ENCODE assay signal across 1 cellular context in genomic region chr6:30066577-30067459, GRCh38.
TF ChIP-seq lines count a peak whose summit lies in the region.

Gene PPP1R11, plus strand, starts transcription at chr6:30067198. Its CDS starts 213 bp downstream, at chr6:30067411.

TF ChIP-seq in K562, 482 proteins besides CTCF, POLR2A, EP300 and RAD21 (continued from another document and continues in another):
- no peak for TF ChIP-seq ZFPM2 (CRISPR knock-in tag; IDR thresholded peaks at IDR 0.05)
- peak in 1 of 2 experiments; percentile 86; a peak in 2 of 4 replicates for TF ChIP-seq HDAC1 (IDR thresholded peaks at IDR 0.05)
- TF ChIP-seq SNIP1 (IDR thresholded peaks at IDR 0.05; ENCODE audit: low read depth): no peak
- no peak for TF ChIP-seq PTRF (tag; IDR thresholded peaks at IDR 0.05)
- peak; percentile 99; the same call in 1 of the 2 replicates for TF ChIP-seq RFX1 (IDR thresholded peaks at IDR 0.05)
- 0 out of 2 replicates have a peak, but pooled peaks have one; percentile 22 for TF ChIP-seq ZNF384 (IDR thresholded peaks at IDR 0.05; ENCODE audit: low read depth, low read length)
- peak; percentile 59 for TF ChIP-seq GTF2B (IDR thresholded peaks at IDR 0.05; ENCODE audit: extremely low read depth, insufficient read length)
- TF ChIP-seq PTTG1 (tag; IDR thresholded peaks at IDR 0.05; ENCODE audit: low read depth): 0 out of 2 replicates have a peak, but pooled peaks have one; percentile 18
- TF ChIP-seq MCM7 (IDR thresholded peaks at IDR 0.05): no peak
- peak in 1 of 2 experiments; percentile 98; a peak in 2 of 4 replicates for TF ChIP-seq KDM4B (IDR thresholded peaks at IDR 0.05; ENCODE audit: borderline replicate concordance in 2 of 2, low read depth in 1 of 2)
- no peak for TF ChIP-seq MED1 (CRISPR knock-in tag; IDR thresholded peaks at IDR 0.05; ENCODE audit: borderline replicate concordance)
- TF ChIP-seq CSDE1 (IDR thresholded peaks at IDR 0.05): peak in 1 of 2 experiments; percentile 95; a peak in 1 of 4 replicates
- no peak for TF ChIP-seq RBM17 (IDR thresholded peaks at IDR 0.05; ENCODE audit: borderline replicate concordance, low read depth, low read length)
- TF ChIP-seq CREM (IDR thresholded peaks at IDR 0.05; ENCODE audit: low read depth): peak; percentile 96
- TF ChIP-seq ZNF436 (CRISPR knock-in tag; IDR thresholded peaks at IDR 0.05): no peak
- 0 out of 2 replicates have a peak, but pooled peaks have one; percentile 47 for TF ChIP-seq ZNF354B (CRISPR knock-in tag; IDR thresholded peaks at IDR 0.05)
- no peak for TF ChIP-seq GATA2 (CRISPR knock-in tag; IDR thresholded peaks at IDR 0.05)
- TF ChIP-seq SREBF1 (IDR thresholded peaks at IDR 0.05; ENCODE audit: borderline replicate concordance, low read depth, low read length): no peak
- TF ChIP-seq ZNF140 (CRISPR knock-in tag; IDR thresholded peaks at IDR 0.05): no peak
- TF ChIP-seq MITF (IDR thresholded peaks at IDR 0.05): no peak
- TF ChIP-seq SRF (CRISPR knock-in tag; IDR thresholded peaks at IDR 0.05): peak; percentile 56 to 85; a peak in 2 of 4 replicates
- TF ChIP-seq ZNF146 (CRISPR knock-in tag; IDR thresholded peaks at IDR 0.05; ENCODE audit: unreplicated experiment): no peak
- peak; percentile 61 for TF ChIP-seq HDAC2 (IDR thresholded peaks at IDR 0.05)
- no peak for TF ChIP-seq ZNF785 (CRISPR knock-in tag; IDR thresholded peaks at IDR 0.05)
- peak; percentile 82 for TF ChIP-seq EP400 (IDR thresholded peaks at IDR 0.05)
- TF ChIP-seq ZFP1 (CRISPR knock-in tag; IDR thresholded peaks at IDR 0.05): no peak
- TF ChIP-seq ZBTB2 (IDR thresholded peaks at IDR 0.05): peak; percentile 96
- TF ChIP-seq SRSF1 (IDR thresholded peaks at IDR 0.05; ENCODE audit: low read depth, low read length): no peak
- peak in 2 of 3 experiments; percentile 56 to 64 for TF ChIP-seq YY1 (IDR thresholded peaks at IDR 0.05; ENCODE audit: borderline replicate concordance in 1 of 3, control insufficient read depth in 1 of 3, extremely low read depth in 1 of 3, insufficient read depth in 3 of 3, insufficient read length in 1 of 3, insufficient replicate concordance in 2 of 3, low read depth in 1 of 3, low read length in 2 of 3)
- TF ChIP-seq E2F1 (CRISPR knock-in tag; IDR thresholded peaks at IDR 0.05): no peak
- no peak for TF ChIP-seq MEF2D (tag; conservative IDR thresholded peaks at IDR 0.05; ENCODE audit: low read depth)
- TF ChIP-seq CBX2 (IDR thresholded peaks at IDR 0.05; ENCODE audit: insufficient read depth, low read length, poor library complexity, severe bottlenecking): no peak
- TF ChIP-seq MCM3 (IDR thresholded peaks at IDR 0.05): no peak
- peak; percentile 88 to 91 for TF ChIP-seq SIN3A (IDR thresholded peaks at IDR 0.05; ENCODE audit: borderline replicate concordance in 2 of 2, control insufficient read depth in 1 of 2, low read depth in 2 of 2, low read length in 2 of 2)
- no peak for TF ChIP-seq CLOCK (CRISPR knock-in tag; IDR thresholded peaks at IDR 0.05; ENCODE audit: borderline replicate concordance)
- no peak for TF ChIP-seq PREB (CRISPR knock-in tag; IDR thresholded peaks at IDR 0.05)
- no peak for TF ChIP-seq SFPQ (IDR thresholded peaks at IDR 0.05; ENCODE audit: low read depth, low read length)
- no peak for TF ChIP-seq SMARCE1 (IDR thresholded peaks at IDR 0.05)
- peak; percentile 93 for TF ChIP-seq SP1 (CRISPR knock-in tag; IDR thresholded peaks at IDR 0.05)
- no peak for TF ChIP-seq SMAD2 (IDR thresholded peaks at IDR 0.05; ENCODE audit: low read depth, low read length)
- TF ChIP-seq PURB (CRISPR knock-in tag; IDR thresholded peaks at IDR 0.05; ENCODE audit: low read depth): no peak
- no peak for TF ChIP-seq HINFP (tag; conservative IDR thresholded peaks at IDR 0.05; ENCODE audit: low read depth)
- TF ChIP-seq POLR2AphosphoS2 (IDR thresholded peaks at IDR 0.05; ENCODE audit: low read length): peak; percentile 62; the same call in 1 of the 2 replicates
- no peak for TF ChIP-seq MBD1 (CRISPR knock-in tag; IDR thresholded peaks at IDR 0.05)
- TF ChIP-seq MLX (CRISPR knock-in tag; conservative IDR thresholded peaks at IDR 0.05): no peak; a peak in 1 of 4 replicates
- peak; percentile 53; the same call in 1 of the 2 replicates for TF ChIP-seq TAF7 (tag; IDR thresholded peaks at IDR 0.05)
- TF ChIP-seq TCF7L2 (IDR thresholded peaks at IDR 0.05; ENCODE audit: low read depth, low read length): peak; percentile 95
- peak; percentile 72; the same call in 1 of the 2 replicates for TF ChIP-seq RNF2 (IDR thresholded peaks at IDR 0.05)
- TF ChIP-seq ZNF655 (CRISPR knock-in tag; IDR thresholded peaks at IDR 0.05): no peak
- TF ChIP-seq SMARCB1 (IDR thresholded peaks at IDR 0.05; ENCODE audit: insufficient read length, low read depth): no peak
- no peak for TF ChIP-seq FOXA3 (CRISPR knock-in tag; conservative IDR thresholded peaks at IDR 0.05 in 1 of 2, IDR thresholded peaks at IDR 0.05 in 1 of 2)
- TF ChIP-seq KLF1 (tag; IDR thresholded peaks at IDR 0.05): peak; percentile 84
- no peak for TF ChIP-seq SMC3 (conservative IDR thresholded peaks at IDR 0.05; ENCODE audit: insufficient read depth, low read depth, low read length)
